Comparison of ENCODE assay signal across 10 cellular contexts in the genomic region with DNA sequence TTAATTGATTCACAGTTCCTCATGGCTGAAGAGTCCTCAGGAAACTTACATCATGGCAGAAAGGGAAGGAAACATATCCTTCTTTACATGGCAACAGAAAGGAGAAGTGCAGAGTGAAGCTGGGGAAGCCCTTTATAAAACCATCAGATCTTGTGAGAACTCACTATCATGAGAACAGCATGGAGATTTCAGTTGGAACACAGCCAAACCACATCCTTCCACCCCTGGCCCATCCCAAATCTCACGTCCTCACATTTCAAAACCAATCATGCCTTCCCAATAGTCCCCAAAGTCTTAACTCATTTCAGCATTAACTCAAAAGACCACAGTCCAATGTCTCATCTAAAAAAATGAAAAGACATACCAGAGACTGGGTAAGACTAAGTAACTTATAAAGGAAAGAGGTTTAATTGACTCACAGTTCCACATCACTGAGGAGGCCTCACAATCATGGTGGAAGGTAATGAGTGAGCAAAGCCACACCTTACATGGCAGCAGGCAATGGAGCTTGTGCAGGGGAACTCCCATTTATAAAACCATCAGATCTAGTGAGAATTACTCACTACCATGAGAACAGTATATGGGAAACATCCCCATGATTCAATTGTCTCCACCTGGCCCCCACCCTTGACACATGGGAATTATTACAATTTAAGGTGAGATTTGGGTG.
DNase-seq lines count a peak whose midpoint lies in the region; ATAC-seq and TF ChIP-seq lines count a peak whose summit lies in the region.
"Had no signal": no experiment of that assay in that cellular context is flagged by ENCODE, and none has a peak within 500 bp of the region (broad histone marks: within the 10 kb centered on the region; RNA-seq: fewer than 3 reads in every experiment).

No MANE protein-coding gene starts in this region.

- intact Hi-C loops in prostate gland (cut with DNase I) (no loop called here), spleen (cut with DNase I; ENCODE audit: low total_unique reads) (no loop called here)

- no peaks in the 10 kb centered on the region for H3K9me3 ChIP-seq in prostate gland
- peaks cover 0 to 13% (median 3%) of the 10 kb centered on the region in 8 donors for H3K9me3 ChIP-seq in spleen
- H3K9me3 ChIP-seq: SJSA1 had no signal

- DNase-seq in AML-193 (lab: John Stamatoyannopoulos, UW) (peak; percentile 74 to 82), HL-60 (ENCODE audit: low read depth in 1 of 2, low spot score in 1 of 2) (peak; percentile 62 to 67), DMS53 treated with DMSO at 0.1 percent for 48 hours (lab: John Stamatoyannopoulos, UW; ENCODE audit: unreplicated experiment) (no peak), NCI-H2196 (lab: John Stamatoyannopoulos, UW; ENCODE audit: unreplicated experiment) (no peak), prostate gland (ENCODE audit: low spot score) (no peak), spleen (no peak)
- DNase-seq in activated naive CD8-positive, alpha-beta T cell treated with anti-CD3 and anti-CD28 coated beads, Interleukin-2, amount 50 U/mL, for 16 hours (ENCODE audit: low read depth, low spot score): peak; percentile 35
- DNase-seq: DND-41 had no signal

- no peak overlapping the region for H3K4me3 ChIP-seq in HL-60 (replicated peaks; ENCODE audit: insufficient read depth, low read length)
- H3K4me3 ChIP-seq in prostate gland: no peak overlapping the region
- H3K4me3 ChIP-seq in spleen: no peak overlapping the region
- H3K4me3 ChIP-seq: SJSA1 had no signal

- TF ChIP-seq POLR2A in prostate gland (IDR thresholded peaks at IDR 0.05) (no peak), spleen (IDR thresholded peaks at IDR 0.05) (no peak)

- H3K27me3 ChIP-seq in HL-60 (ENCODE audit: insufficient read depth, poor library complexity, severe bottlenecking): no peaks in the 10 kb centered on the region
- no peaks in the 10 kb centered on the region for H3K27me3 ChIP-seq in prostate gland (replicated peaks; ENCODE audit: insufficient read depth)
- H3K27me3 ChIP-seq in spleen (replicated peaks in 1 of 7): no peaks in the 10 kb centered on the region
- H3K27me3 ChIP-seq: SJSA1 had no signal

- H3K27ac ChIP-seq in HL-60 (replicated peaks): 0 out of 2 replicates have a peak overlapping the region, but pooled peaks have one; percentile 19
- H3K27ac ChIP-seq in prostate gland: no peak overlapping the region
- no peak overlapping the region for H3K27ac ChIP-seq in spleen
- H3K27ac ChIP-seq: SJSA1 had no signal

- no peak for TF ChIP-seq CTCF in HL-60 (IDR thresholded peaks at IDR 0.05; ENCODE audit: insufficient read depth, low read length)
- no peak for TF ChIP-seq CTCF in prostate gland (IDR thresholded peaks at IDR 0.05)
- TF ChIP-seq CTCF in spleen (IDR thresholded peaks at IDR 0.05 in 8 of 11, conservative IDR thresholded peaks at IDR 0.05 in 3 of 11): no peak

- no peaks in the 10 kb centered on the region for H3K36me3 ChIP-seq in prostate gland
- no peaks in the 10 kb centered on the region for H3K36me3 ChIP-seq in spleen
- H3K36me3 ChIP-seq: SJSA1 had no signal

- WGBS in prostate gland: 24% methylated on average over 1 of the region's 1 CpG
- WGBS in spleen, 5 donors: 0 to 23% (median 14%) methylated on average over 1 of the region's 1 CpG

- H3K4me1 ChIP-seq in prostate gland (replicated peaks): no peaks in the 10 kb centered on the region
- H3K4me1 ChIP-seq in spleen: no peaks in the 10 kb centered on the region
- H3K4me1 ChIP-seq: SJSA1 had no signal

- ATAC-seq in GM21360 (IDR thresholded peaks at IDR 0.05; ENCODE audit: unreplicated experiment): peak; percentile 44

Comparison
In these comparisons a context has a peak if more than half of its experiments do, and no peak if none do; other contexts are left out.
1. DNase-seq: peak in AML-193 (2 of 2), HL-60 (2 of 2) and activated naive CD8-positive, alpha-beta T cell treated with anti-CD3 and anti-CD28 coated beads, Interleukin-2, amount 50 U/mL, for 16 hours (single experiment); none in DMS53 treated with DMSO at 0.1 percent for 48 hours (single experiment), NCI-H2196 (single experiment), prostate gland (single experiment) and spleen (single experiment).